Comparison of ENCODE assay signal across 9 cellular contexts in genomic region chr17:36936455-36936934, GRCh38. TPM values are rescaled to one million over a fixed set of nuclear protein-coding genes. Genes with fewer than 3 reads are reported as not detected.
DNase-seq lines count a peak whose midpoint lies in the region; ATAC-seq and TF ChIP-seq lines count a peak whose summit lies in the region.
"Had no signal": no experiment of that assay in that cellular context is flagged by ENCODE, and none has a peak within 500 bp of the region (broad histone marks: within the 10 kb centered on the region; RNA-seq: fewer than 3 reads in every experiment).

No MANE protein-coding gene starts in this region.

- DNase-seq in Caco-2 (peak in 1 of 2 experiments; percentile 40), HuH-7.5 (ENCODE audit: low spot score) (peak; percentile 63), mesothelial cell of epicardium (ENCODE audit: low spot score in 2 of 2, unreplicated experiment in 2 of 2) (no peak), DMS153 treated with DMSO at 0.1 percent for 48 hours (lab: John Stamatoyannopoulos, UW; ENCODE audit: unreplicated experiment) (no peak), tibial artery (no peak), AG08396 (ENCODE audit: low spot score) (no peak)
- DNase-seq in activated naive CD8-positive, alpha-beta T cell treated with anti-CD3 and anti-CD28 coated beads for 36 hours = no peak

- POLR2A ChIA-PET in Caco-2 (lab: Charles Lee) = interaction anchor here (1.2 kb wide), 1 partner anchor 13 kb away, joined by 4 read pairs; no protein-coding TSS in a partner anchor

- H3K4me1 Mint-ChIP-seq in Caco-2 (ENCODE audit: low read depth, unreplicated experiment) (peaks cover 13% of the 10 kb centered on the region), mesothelial cell of epicardium (peaks cover 61% of the 10 kb centered on the region)
- peaks cover 62% of the 10 kb centered on the region for H3K4me1 Mint-ChIP-seq in activated naive CD8-positive, alpha-beta T cell treated with anti-CD3 and anti-CD28 coated beads for 36 hours

- BruUV-seq in Caco-2 (replicated peaks; lab: Mats Ljungman, UMichigan) = no TSS peak

- peak overlapping the region; percentile 83 for H3K4me3 Mint-ChIP-seq in Caco-2 (ENCODE audit: unreplicated experiment)
- peak overlapping the region; percentile 45 for H3K4me3 Mint-ChIP-seq in activated naive CD8-positive, alpha-beta T cell treated with anti-CD3 and anti-CD28 coated beads for 36 hours
- peak overlapping the region; percentile 36 for H3K4me3 Mint-ChIP-seq in mesothelial cell of epicardium

- H3K36me3 Mint-ChIP-seq in Caco-2 (ENCODE audit: insufficient read depth, unreplicated experiment) = no peaks in the 10 kb centered on the region
- no peaks in the 10 kb centered on the region for H3K36me3 Mint-ChIP-seq in activated naive CD8-positive, alpha-beta T cell treated with anti-CD3 and anti-CD28 coated beads for 36 hours
- H3K36me3 Mint-ChIP-seq in mesothelial cell of epicardium = no peaks in the 10 kb centered on the region

- H3K9me3 Mint-ChIP-seq in Caco-2 (ENCODE audit: unreplicated experiment) = no peaks in the 10 kb centered on the region
- no peaks in the 10 kb centered on the region for H3K9me3 Mint-ChIP-seq in activated naive CD8-positive, alpha-beta T cell treated with anti-CD3 and anti-CD28 coated beads for 36 hours
- no peaks in the 10 kb centered on the region for H3K9me3 Mint-ChIP-seq in mesothelial cell of epicardium

- H3K9me3 ChIP-seq in Caco-2 = no peaks in the 10 kb centered on the region
- no peaks in the 10 kb centered on the region for H3K9me3 ChIP-seq in tibial artery

- H3K4me1 ChIP-seq in Caco-2 (peaks cover 23% of the 10 kb centered on the region), tibial artery (peaks cover 4 to 89% (median 73%) of the 10 kb centered on the region in 4 donors)

- peaks cover 50% of the 10 kb centered on the region for H3K27me3 Mint-ChIP-seq in Caco-2 (ENCODE audit: insufficient read depth, unreplicated experiment)
- H3K27me3 Mint-ChIP-seq in activated naive CD8-positive, alpha-beta T cell treated with anti-CD3 and anti-CD28 coated beads for 36 hours = peaks cover 99% of the 10 kb centered on the region
- H3K27me3 Mint-ChIP-seq in mesothelial cell of epicardium (ENCODE audit: low read depth) = peaks cover 100% of the 10 kb centered on the region

- intact Hi-C loops in Caco-2 (cut with micrococcal nuclease; ENCODE audit: unreplicated experiment) (loop anchor here (1.0 to 10.0 kb wide), 3 partner anchors 12 to 309 kb away; partner anchors contain the start of gene AATF), tibial artery (cut with DNase I; ENCODE audit: low total_unique reads) (no loop called here)

- H3K36me3 ChIP-seq in Caco-2 (ENCODE audit: control insufficient read depth, insufficient read depth, low read length) (no peaks in the 10 kb centered on the region), tibial artery (no peaks in the 10 kb centered on the region)

- H3K4me3 ChIP-seq in Caco-2 (ENCODE audit: low read depth, low read length) (peak overlapping the region; percentile 36), tibial artery (peak overlapping the region in 1 of 2 donors; percentile 23)

- no peak for ATAC-seq in GM18498 (IDR thresholded peaks at IDR 0.05; ENCODE audit: unreplicated experiment)

- H3K27me3 ChIP-seq in Caco-2 (replicated peaks; ENCODE audit: control insufficient read depth, insufficient read depth, low read length) (peaks cover 31% of the 10 kb centered on the region), tibial artery (peaks cover 40 to 100% of the 10 kb centered on the region in 2 donors)

- no peak for TF ChIP-seq CTCF in Caco-2 (IDR thresholded peaks at IDR 0.05; ENCODE audit: insufficient read depth in 1 of 2, low read depth in 1 of 2, low read length in 1 of 2, severe bottlenecking in 1 of 2, unreplicated experiment in 1 of 2)
- TF ChIP-seq CTCF in mesothelial cell of epicardium (IDR thresholded peaks at IDR 0.05; ENCODE audit: unreplicated experiment) = no peak
- no peak for TF ChIP-seq CTCF in tibial artery (IDR thresholded peaks at IDR 0.05)

- CTCF ChIA-PET in Caco-2 (lab: Charles Lee) = interaction anchor here (0.6 to 0.7 kb wide), 2 partner anchors 97 to 128 kb away, joined by 4 to 5 read pairs; no protein-coding TSS in a partner anchor

- no peak overlapping the region for H3K27ac Mint-ChIP-seq in Caco-2 (ENCODE audit: unreplicated experiment)
- no peak overlapping the region for H3K27ac Mint-ChIP-seq in activated naive CD8-positive, alpha-beta T cell treated with anti-CD3 and anti-CD28 coated beads for 36 hours
- H3K27ac Mint-ChIP-seq in mesothelial cell of epicardium = no peak overlapping the region

- no peak overlapping the region for H3K27ac ChIP-seq in tibial artery

RNA-seq across cellular contexts. Expression of gene LHX1, which starts 0.8 kb away (rescaled TPM):
- total RNA-seq in Caco-2 (2022) = 0.37 TPM in 1 of 2 replicates, not detected in the other
- total RNA-seq in activated naive CD8-positive, alpha-beta T cell treated with anti-CD3 and anti-CD28 coated beads for 36 hours = under 1 TPM in 1 of 2 experiments, not detected in 1; 0.30 TPM
- not detected in 3 replicates for total RNA-seq in mesothelial cell of epicardium
- total RNA-seq: fibroblast of villous mesenchyme had no signal

RNA-seq across cellular contexts. Expression of gene AATF, which starts 12.3 kb away (rescaled TPM):
- total RNA-seq in Caco-2 (2022) (81.7 and 87.6 TPM in 2 replicates), mesothelial cell of epicardium (31.3 to 36.2 TPM (median 33.9 TPM) in 3 replicates)
- 100 to 1,000 TPM; 116 to 117 TPM for total RNA-seq in activated naive CD8-positive, alpha-beta T cell treated with anti-CD3 and anti-CD28 coated beads for 36 hours
